ENCODE assay signal across 9 cellular contexts in genomic region chr9:81787747-81788632, GRCh38.
DNase-seq lines count a peak whose midpoint lies in the region; ATAC-seq and TF ChIP-seq lines count a peak whose summit lies in the region.
"Had no signal": no experiment of that assay in that cellular context is flagged by ENCODE, and none has a peak within 500 bp of the region (broad histone marks: within the 10 kb centered on the region; RNA-seq: fewer than 3 reads in every experiment).

No MANE protein-coding gene starts in this region.

- no peaks in the 10 kb centered on the region for H3K36me3 ChIP-seq in psoas muscle (ENCODE audit: insufficient read depth in 1 of 2, low read depth in 1 of 2)

- H3K4me3 ChIP-seq in fibroblast of villous mesenchyme (ENCODE audit: low read depth, low read length) (no peak overlapping the region), psoas muscle (no peak overlapping the region)

- intact Hi-C loops in psoas muscle (cut with DNase I), result no loop called here

- H3K27ac ChIP-seq in psoas muscle, result no peak overlapping the region

- H3K27me3 ChIP-seq in psoas muscle (ENCODE audit: insufficient read depth in 3 of 3, low read length in 2 of 3), result no peaks in the 10 kb centered on the region

- 83 to 89% (median 89%) methylated on average over 4 of the region's 4 CpGs for WGBS in psoas muscle, 3 donors

- DNase-seq in GOT3 (lab: John Stamatoyannopoulos, UW), result peak; percentile 59
- DNase-seq in SK-N-DZ (ENCODE audit: low spot score), result peak; percentile 37
- peak; percentile 85 for DNase-seq in fibroblast of villous mesenchyme (ENCODE audit: low read depth)
- DNase-seq in psoas muscle, result peak; percentile 47 to 54
- DNase-seq in KG1 (lab: John Stamatoyannopoulos, UW), result no peak
- no peak for DNase-seq in NCI-H524 (lab: John Stamatoyannopoulos, UW)
- DNase-seq: activated CD4-positive, alpha-beta T cell treated with anti-CD3 and anti-CD28 coated beads for 1 hour had no signal

- no peaks in the 10 kb centered on the region for H3K4me1 ChIP-seq in psoas muscle

- ATAC-seq in psoas muscle, result peak in 2 of 4 donors; percentile 35
- no peak for ATAC-seq in GM21367 (IDR thresholded peaks at IDR 0.05; ENCODE audit: unreplicated experiment)
- no peak for ATAC-seq in HG03280 (IDR thresholded peaks at IDR 0.05; ENCODE audit: unreplicated experiment)

- TF ChIP-seq CTCF in fibroblast of villous mesenchyme (IDR thresholded peaks at IDR 0.05; ENCODE audit: insufficient read depth, low read depth, low read length) (no peak), psoas muscle (IDR thresholded peaks at IDR 0.05) (no peak)

- H3K9me3 ChIP-seq in psoas muscle, result no peaks in the 10 kb centered on the region

Comparison
In these comparisons a context has a peak if more than half of its experiments do, and no peak if none do; other contexts are left out.
1. DNase-seq: peak in GOT3 (single experiment), SK-N-DZ (single experiment), fibroblast of villous mesenchyme (single experiment) and psoas muscle (2 of 2); none in KG1 (single experiment) and NCI-H524 (0 of 2).